In the genomic region with DNA sequence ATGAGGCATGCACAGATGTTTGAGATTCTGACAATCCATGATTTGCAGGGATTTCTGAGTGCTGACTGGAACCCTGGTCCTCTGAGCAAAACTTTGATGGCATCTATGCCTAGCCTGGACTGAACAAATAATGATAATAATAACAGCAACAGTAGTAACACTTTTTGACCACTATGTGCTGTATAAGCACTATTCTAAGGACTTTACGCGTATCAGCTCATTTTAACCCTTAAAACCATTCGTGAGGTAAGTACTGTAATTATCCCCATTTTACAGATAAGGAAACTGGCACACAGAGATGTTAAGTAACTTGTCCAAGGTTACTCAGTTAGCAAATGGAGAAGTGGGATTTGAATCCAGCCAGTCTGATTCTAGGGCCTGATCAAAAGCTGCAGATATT, we compare ENCODE assay signal across 1 cellular context.
TF ChIP-seq lines count a peak whose summit lies in the region.

No MANE protein-coding gene starts in this region.

TF ChIP-seq in GM23338, 12 proteins besides CTCF, POLR2A, EP300 and RAD21 (continued from another document):
- no peak for TF ChIP-seq EZH2phosphoT487 (IDR thresholded peaks at IDR 0.05; ENCODE audit: unreplicated experiment)
- TF ChIP-seq, protein P1, sequence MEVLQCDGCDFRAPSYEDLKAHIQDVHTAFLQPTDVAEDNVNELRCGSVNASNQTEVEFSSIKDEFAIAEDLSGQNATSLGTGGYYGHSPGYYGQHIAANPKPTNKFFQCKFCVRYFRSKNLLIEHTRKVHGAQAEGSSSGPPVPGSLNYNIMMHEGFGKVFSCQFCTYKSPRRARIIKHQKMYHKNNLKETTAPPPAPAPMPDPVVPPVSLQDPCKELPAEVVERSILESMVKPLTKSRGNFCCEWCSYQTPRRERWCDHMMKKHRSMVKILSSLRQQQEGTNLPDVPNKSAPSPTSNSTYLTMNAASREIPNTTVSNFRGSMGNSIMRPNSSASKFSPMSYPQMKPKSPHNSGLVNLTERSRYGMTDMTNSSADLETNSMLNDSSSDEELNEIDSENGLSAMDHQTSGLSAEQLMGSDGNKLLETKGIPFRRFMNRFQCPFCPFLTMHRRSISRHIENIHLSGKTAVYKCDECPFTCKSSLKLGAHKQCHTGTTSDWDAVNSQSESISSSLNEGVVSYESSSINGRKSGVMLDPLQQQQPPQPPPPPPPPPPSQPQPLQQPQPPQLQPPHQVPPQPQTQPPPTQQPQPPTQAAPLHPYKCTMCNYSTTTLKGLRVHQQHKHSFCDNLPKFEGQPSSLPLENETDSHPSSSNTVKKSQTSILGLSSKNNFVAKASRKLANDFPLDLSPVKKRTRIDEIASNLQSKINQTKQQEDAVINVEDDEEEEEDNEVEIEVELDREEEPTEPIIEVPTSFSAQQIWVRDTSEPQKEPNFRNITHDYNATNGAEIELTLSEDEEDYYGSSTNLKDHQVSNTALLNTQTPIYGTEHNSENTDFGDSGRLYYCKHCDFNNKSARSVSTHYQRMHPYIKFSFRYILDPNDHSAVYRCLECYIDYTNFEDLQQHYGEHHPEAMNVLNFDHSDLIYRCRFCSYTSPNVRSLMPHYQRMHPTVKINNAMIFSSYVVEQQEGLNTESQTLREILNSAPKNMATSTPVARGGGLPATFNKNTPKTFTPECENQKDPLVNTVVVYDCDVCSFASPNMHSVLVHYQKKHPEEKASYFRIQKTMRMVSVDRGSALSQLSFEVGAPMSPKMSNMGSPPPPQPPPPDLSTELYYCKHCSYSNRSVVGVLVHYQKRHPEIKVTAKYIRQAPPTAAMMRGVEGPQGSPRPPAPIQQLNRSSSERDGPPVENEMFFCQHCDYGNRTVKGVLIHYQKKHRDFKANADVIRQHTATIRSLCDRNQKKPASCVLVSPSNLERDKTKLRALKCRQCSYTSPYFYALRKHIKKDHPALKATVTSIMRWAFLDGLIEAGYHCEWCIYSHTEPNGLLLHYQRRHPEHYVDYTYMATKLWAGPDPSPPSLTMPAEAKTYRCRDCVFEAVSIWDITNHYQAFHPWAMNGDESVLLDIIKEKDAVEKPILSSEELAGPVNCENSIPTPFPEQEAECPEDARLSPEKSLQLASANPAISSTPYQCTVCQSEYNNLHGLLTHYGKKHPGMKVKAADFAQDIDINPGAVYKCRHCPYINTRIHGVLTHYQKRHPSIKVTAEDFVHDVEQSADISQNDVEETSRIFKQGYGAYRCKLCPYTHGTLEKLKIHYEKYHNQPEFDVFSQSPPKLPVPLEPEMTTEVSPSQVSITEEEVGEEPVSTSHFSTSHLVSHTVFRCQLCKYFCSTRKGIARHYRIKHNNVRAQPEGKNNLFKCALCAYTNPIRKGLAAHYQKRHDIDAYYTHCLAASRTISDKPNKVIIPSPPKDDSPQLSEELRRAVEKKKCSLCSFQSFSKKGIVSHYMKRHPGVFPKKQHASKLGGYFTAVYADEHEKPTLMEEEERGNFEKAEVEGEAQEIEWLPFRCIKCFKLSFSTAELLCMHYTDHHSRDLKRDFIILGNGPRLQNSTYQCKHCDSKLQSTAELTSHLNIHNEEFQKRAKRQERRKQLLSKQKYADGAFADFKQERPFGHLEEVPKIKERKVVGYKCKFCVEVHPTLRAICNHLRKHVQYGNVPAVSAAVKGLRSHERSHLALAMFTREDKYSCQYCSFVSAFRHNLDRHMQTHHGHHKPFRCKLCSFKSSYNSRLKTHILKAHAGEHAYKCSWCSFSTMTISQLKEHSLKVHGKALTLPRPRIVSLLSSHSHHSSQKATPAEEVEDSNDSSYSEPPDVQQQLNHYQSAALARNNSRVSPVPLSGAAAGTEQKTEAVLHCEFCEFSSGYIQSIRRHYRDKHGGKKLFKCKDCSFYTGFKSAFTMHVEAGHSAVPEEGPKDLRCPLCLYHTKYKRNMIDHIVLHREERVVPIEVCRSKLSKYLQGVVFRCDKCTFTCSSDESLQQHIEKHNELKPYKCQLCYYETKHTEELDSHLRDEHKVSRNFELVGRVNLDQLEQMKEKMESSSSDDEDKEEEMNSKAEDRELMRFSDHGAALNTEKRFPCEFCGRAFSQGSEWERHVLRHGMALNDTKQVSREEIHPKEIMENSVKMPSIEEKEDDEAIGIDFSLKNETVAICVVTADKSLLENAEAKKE (CRISPR knock-in tag; IDR thresholded peaks at IDR 0.05): no peak
- no peak for TF ChIP-seq POLR2AphosphoS5 (IDR thresholded peaks at IDR 0.05; ENCODE audit: low read depth)
- TF ChIP-seq ZNF114 (CRISPR knock-in tag; IDR thresholded peaks at IDR 0.05): no peak
- no peak for TF ChIP-seq CREB1 (CRISPR knock-in tag; IDR thresholded peaks at IDR 0.05; ENCODE audit: low read depth)
- TF ChIP-seq NANOG (IDR thresholded peaks at IDR 0.05; ENCODE audit: borderline replicate concordance): no peak
- TF ChIP-seq EZH2 (IDR thresholded peaks at IDR 0.05; ENCODE audit: low read depth, unreplicated experiment): no peak
- no peak for TF ChIP-seq STAT1 (IDR thresholded peaks at IDR 0.05; ENCODE audit: unreplicated experiment)
- no peak for TF ChIP-seq ZNF331 (CRISPR knock-in tag; IDR thresholded peaks at IDR 0.05; ENCODE audit: low read depth)
- TF ChIP-seq JUNB (IDR thresholded peaks at IDR 0.05; ENCODE audit: unreplicated experiment): no peak
